8 cellular contexts compared by ENCODE assay signal in genomic region chr6:28683945-28684538, GRCh38.
DNase-seq lines count a peak whose midpoint lies in the region; ATAC-seq, FAIRE-seq and TF ChIP-seq lines count a peak whose summit lies in the region.

No MANE protein-coding gene starts in this region.

- peak in 2 of 3 experiments; percentile 30 to 39 for TF ChIP-seq CTCF in ascending aorta (IDR thresholded peaks at IDR 0.05)

- H3K4me2 ChIP-seq in BLaER1 treated with 17β-estradiol and CSF1 and Interleukin-3, amounts not matched to agents 10 nM and 100 nM = peak overlapping the region in 6 of 11 experiments; percentile 9 to 63 (median 56); a peak in 8 of 22 replicates

- H3K27ac ChIP-seq in BLaER1 treated with 17β-estradiol and CSF1 and Interleukin-3, amounts not matched to agents 10 nM and 100 nM = no peak overlapping the region
- H3K27ac ChIP-seq in ascending aorta = no peak overlapping the region

- DNase-seq in GM12892 (ENCODE audit: insufficient read length) (no peak), NCI-H2196 treated with DMSO at 0.1 percent for 48 hours (lab: John Stamatoyannopoulos, UW; ENCODE audit: unreplicated experiment) (peak; percentile 6), ascending aorta (ENCODE audit: low spot score in 2 of 2) (no peak), kidney tubule cell (ENCODE audit: low spot score) (peak; percentile 63), germinal center (ENCODE audit: low spot score) (no peak)
- DNase-seq in stimulated activated CD4-positive, alpha-beta T cell treated with anti-CD3 and anti-CD28 coated beads, Interleukin-1b, Interleukin-23, amount 100 ng/mL, for 48 hours = no peak

- H3K36me3 ChIP-seq in BLaER1 treated with 17β-estradiol and CSF1 and Interleukin-3, amounts not matched to agents 10 nM and 100 nM = no peaks in the 10 kb centered on the region
- H3K36me3 ChIP-seq in ascending aorta = no peaks in the 10 kb centered on the region

- intact Hi-C loops in ascending aorta (cut with DNase I) = no loop called here

- ATAC-seq in HG02623 (IDR thresholded peaks at IDR 0.05; ENCODE audit: unreplicated experiment) = no peak

- no peaks in the 10 kb centered on the region for H3K9me3 ChIP-seq in BLaER1 treated with 17β-estradiol and CSF1 and Interleukin-3, amounts not matched to agents 10 nM and 100 nM (replicated peaks in 1 of 11)
- H3K9me3 ChIP-seq in ascending aorta = no peaks in the 10 kb centered on the region

- no peaks in the 10 kb centered on the region for H3K27me3 ChIP-seq in BLaER1 treated with 17β-estradiol and CSF1 and Interleukin-3, amounts not matched to agents 10 nM and 100 nM
- H3K27me3 ChIP-seq in ascending aorta = no peaks in the 10 kb centered on the region

- no peak overlapping the region for H3K4me3 ChIP-seq in BLaER1 treated with 17β-estradiol and CSF1 and Interleukin-3, amounts not matched to agents 10 nM and 100 nM
- no peak overlapping the region for H3K4me3 ChIP-seq in ascending aorta

- no peak overlapping the region for H3K9ac ChIP-seq in BLaER1 treated with 17β-estradiol and CSF1 and Interleukin-3, amounts not matched to agents 10 nM and 100 nM

- TF ChIP-seq POLR2A in GM12892 (IDR thresholded peaks at IDR 0.05; ENCODE audit: low read depth, low read length) = no peak

- peaks cover 0 to 27% (median 16%) of the 10 kb centered on the region in 10 experiments; a peak in 16 of 20 replicates for H3K4me1 ChIP-seq in BLaER1 treated with 17β-estradiol and CSF1 and Interleukin-3, amounts not matched to agents 10 nM and 100 nM
- no peaks in the 10 kb centered on the region for H3K4me1 ChIP-seq in ascending aorta

- no peaks in the 10 kb centered on the region for H4K20me1 ChIP-seq in BLaER1 treated with 17β-estradiol and CSF1 and Interleukin-3, amounts not matched to agents 10 nM and 100 nM

- FAIRE-seq in GM12892 (lab: Jason Lieb, UNC) = peak; percentile 85

Comparison
In these comparisons a context has a peak if more than half of its experiments do, and no peak if none do; other contexts are left out.
1. DNase-seq: peak in NCI-H2196 treated with DMSO at 0.1 percent for 48 hours (single experiment) and kidney tubule cell (single experiment); none in GM12892 (single experiment), ascending aorta (0 of 2), stimulated activated CD4-positive, alpha-beta T cell treated with anti-CD3 and anti-CD28 coated beads, Interleukin-1b, Interleukin-23, amount 100 ng/mL, for 48 hours (single experiment) and germinal center (single experiment).